Comparison of ENCODE assay signal across 23 cellular contexts in the genomic region with DNA sequence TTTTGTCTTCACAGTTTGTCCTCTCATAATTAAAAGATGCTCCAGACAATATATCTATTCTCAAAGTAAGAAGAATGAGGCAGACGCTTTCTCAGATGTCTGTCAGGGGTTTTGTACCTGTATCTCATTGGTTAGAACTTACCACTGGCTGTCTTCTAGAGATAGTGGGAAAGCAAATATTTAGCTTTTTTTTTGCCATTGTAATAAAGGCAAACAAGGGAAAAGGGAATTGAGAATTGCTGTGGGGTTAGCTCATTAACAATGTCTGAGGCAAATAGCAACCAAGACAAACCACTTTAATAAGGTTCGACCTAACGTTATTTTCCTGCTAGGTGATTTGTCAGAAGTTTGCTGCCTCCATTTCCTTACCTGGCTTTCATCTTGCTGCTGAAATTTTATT.
"Had no signal": no experiment of that assay in that cellular context is flagged by ENCODE, and none has a peak within 500 bp of the region (broad histone marks: within the 10 kb centered on the region; RNA-seq: fewer than 3 reads in every experiment).

No MANE protein-coding gene starts in this region.

- H3K4me1 ChIP-seq: lower lobe of right lung, thyroid gland had no signal

- DNase-seq: activated CD4-positive, alpha-beta T cell treated with anti-CD3 and anti-CD28 coated beads, Interleukin-2, amount 10 ng/mL, durations not matched to agents 7 days and 5 days; activated CD4-positive, CD25-positive, alpha-beta regulatory T cell; activated naive CD4-positive, alpha-beta T cell treated with Interleukin-2 at 50 U/mL for 16 hours; aorta; brain microvascular endothelial cell; erythroblast; foreskin melanocyte; head of caudate nucleus; lower lobe of right lung; naive thymus-derived CD8-positive, alpha-beta T cell; retina; stimulated activated CD4-positive, alpha-beta T cell treated with anti-CD3 and anti-CD28 coated beads, Interleukin-2, amount 100 ng/mL, for 24 hours; stimulated activated naive CD4-positive, alpha-beta T cell treated with Interleukin-2 at 50 U/mL for 16 hours; T-helper 1 cell; T-helper 9 cell; thyroid gland had no signal

- H3K9ac ChIP-seq: parathyroid adenoma had no signal

- FAIRE-seq: endometrium, keratinocyte had no signal

- ATAC-seq: activated T-helper 17 cell treated with anti-CD3 and anti-CD28 coated beads, Interleukin-2, amount 50 U/mL, for 72 hours; lower lobe of right lung; naive thymus-derived CD8-positive, alpha-beta T cell had no signal

- H3K27ac ChIP-seq: brain microvascular endothelial cell, coronary artery, lower lobe of right lung, neutrophil, parathyroid adenoma, thyroid gland had no signal

- H3K9me3 ChIP-seq: lower lobe of right lung, neutrophil, thyroid gland had no signal

- H3K4me3 ChIP-seq: coronary artery, lower lobe of right lung, thyroid gland had no signal

- H3K27me3 Mint-ChIP-seq: activated CD4-positive, alpha-beta T cell treated with anti-CD3 and anti-CD28 coated beads, Interleukin-2, amount 10 ng/mL, durations not matched to agents 7 days and 5 days; activated T-helper 17 cell treated with anti-CD3 and anti-CD28 coated beads, Interleukin-2, amount 50 U/mL, for 72 hours; central memory CD8-positive, alpha-beta T cell; naive thymus-derived CD8-positive, alpha-beta T cell had no signal

- H3K4me3 Mint-ChIP-seq: activated CD4-positive, alpha-beta T cell treated with anti-CD3 and anti-CD28 coated beads, Interleukin-2, amount 10 ng/mL, durations not matched to agents 7 days and 5 days; activated T-helper 17 cell treated with anti-CD3 and anti-CD28 coated beads, Interleukin-2, amount 50 U/mL, for 72 hours; central memory CD8-positive, alpha-beta T cell; naive thymus-derived CD8-positive, alpha-beta T cell had no signal

- H3K9me3 Mint-ChIP-seq: activated CD4-positive, alpha-beta T cell treated with anti-CD3 and anti-CD28 coated beads, Interleukin-2, amount 10 ng/mL, durations not matched to agents 7 days and 5 days; activated T-helper 17 cell treated with anti-CD3 and anti-CD28 coated beads, Interleukin-2, amount 50 U/mL, for 72 hours; central memory CD8-positive, alpha-beta T cell; naive thymus-derived CD8-positive, alpha-beta T cell had no signal

- H3K27ac Mint-ChIP-seq: activated CD4-positive, alpha-beta T cell treated with anti-CD3 and anti-CD28 coated beads, Interleukin-2, amount 10 ng/mL, durations not matched to agents 7 days and 5 days had no signal

- H3K27me3 ChIP-seq: brain microvascular endothelial cell, neutrophil, thyroid gland had no signal
